In genomic region chr5:10275991-10276390, GRCh38 we compare ENCODE assay signal across 24 cellular contexts. TPM values are rescaled to one million over a fixed set of nuclear protein-coding genes. Genes with fewer than 3 reads are reported as not detected.
DNase-seq lines count a peak whose midpoint lies in the region; TF ChIP-seq lines count a peak whose summit lies in the region.
"Had no signal": no experiment of that assay in that cellular context is flagged by ENCODE, and none has a peak within 500 bp of the region (broad histone marks: within the 10 kb centered on the region; RNA-seq: fewer than 3 reads in every experiment).

No MANE protein-coding gene starts in this region.

- H3K4me1 ChIP-seq in BLaER1: peaks cover 25% of the 10 kb centered on the region
- peaks cover 7% of the 10 kb centered on the region for H3K4me1 ChIP-seq in mesendoderm (ENCODE audit: control insufficient read depth, low read depth, low read length)
- H3K4me1 ChIP-seq: heart right ventricle, psoas muscle, testis, vagina had no signal

- H3K4me3 Mint-ChIP-seq in glutamatergic neuron (ENCODE audit: unreplicated experiment): peak overlapping the region; percentile 5
- H3K4me3 Mint-ChIP-seq: activated CD4-positive, alpha-beta T cell treated with anti-CD3 and anti-CD28 coated beads, Interleukin-2, amount 10 ng/mL, durations not matched to agents 24 days and 14 days; activated T-helper 1 cell treated with anti-CD3 and anti-CD28 coated beads, Interleukin-12 subunit alpha, Interleukin-12 subunit beta, Interleukin-2, Interleukin-4 antibody, amounts not matched to agents 30 ng/mL and 10 ng/mL and 1 ng/mL, durations not matched to agents 14 hours and 24 hours and 36 hours; naive B cell had no signal

- H3K4me3 ChIP-seq in BLaER1: no peak overlapping the region
- no peak overlapping the region for H3K4me3 ChIP-seq in mesendoderm (ENCODE audit: low read length)
- H3K4me3 ChIP-seq: heart right ventricle, psoas muscle, testis, vagina had no signal

- no peak overlapping the region for H4K8ac ChIP-seq in mesendoderm (ENCODE audit: low read depth, low read length)

- H3K27me3 Mint-ChIP-seq in glutamatergic neuron (ENCODE audit: unreplicated experiment): peaks cover 5% of the 10 kb centered on the region

- H3K4me2 ChIP-seq in BLaER1 (peak overlapping the region; percentile 42), mesendoderm (ENCODE audit: low read length) (no peak overlapping the region)

- no CpG with 5 or more reads among the region's 9 CpGs for WGBS in mesendoderm (ENCODE audit: extremely low coverage, insufficient coverage, low lambda C conversion rate)

- no peaks in the 10 kb centered on the region for H4K20me1 ChIP-seq in BLaER1

- peak overlapping the region; percentile 26 for H3K27ac Mint-ChIP-seq in glutamatergic neuron (ENCODE audit: unreplicated experiment)
- H3K27ac Mint-ChIP-seq: activated CD4-positive, alpha-beta T cell treated with anti-CD3 and anti-CD28 coated beads, Interleukin-2, amount 10 ng/mL, durations not matched to agents 24 days and 14 days; activated T-helper 1 cell treated with anti-CD3 and anti-CD28 coated beads, Interleukin-12 subunit alpha, Interleukin-12 subunit beta, Interleukin-2, Interleukin-4 antibody, amounts not matched to agents 30 ng/mL and 10 ng/mL and 1 ng/mL, durations not matched to agents 14 hours and 24 hours and 36 hours had no signal

- H2AK5ac ChIP-seq in mesendoderm (ENCODE audit: low read length): no peak overlapping the region

- H2BK15ac ChIP-seq in mesendoderm (replicated peaks; ENCODE audit: low read depth): no peak overlapping the region

- no peaks in the 10 kb centered on the region for H3K79me2 ChIP-seq in mesendoderm (ENCODE audit: control insufficient read depth, insufficient read depth, low read length)

- H3K4ac ChIP-seq in mesendoderm (ENCODE audit: low read depth, low read length): no peak overlapping the region

- no peak overlapping the region for H3K9ac ChIP-seq in BLaER1
- no peak overlapping the region for H3K9ac ChIP-seq in mesendoderm (ENCODE audit: low read length)

- no peak overlapping the region for H3K27ac ChIP-seq in BLaER1
- H3K27ac ChIP-seq in mesendoderm (ENCODE audit: low read depth, low read length): no peak overlapping the region
- H3K27ac ChIP-seq: heart right ventricle, psoas muscle, testis, vagina had no signal

- no peak overlapping the region for H2BK5ac ChIP-seq in mesendoderm (ENCODE audit: low read length)

- peak overlapping the region; percentile 33 for H4K5ac ChIP-seq in mesendoderm (ENCODE audit: low read length)

- H3K9me3 Mint-ChIP-seq in glutamatergic neuron (ENCODE audit: unreplicated experiment): peaks cover 6% of the 10 kb centered on the region
- H3K9me3 Mint-ChIP-seq: activated CD4-positive, alpha-beta T cell treated with anti-CD3 and anti-CD28 coated beads, Interleukin-2, amount 10 ng/mL, durations not matched to agents 24 days and 14 days; activated T-helper 1 cell treated with anti-CD3 and anti-CD28 coated beads, Interleukin-12 subunit alpha, Interleukin-12 subunit beta, Interleukin-2, Interleukin-4 antibody, amounts not matched to agents 30 ng/mL and 10 ng/mL and 1 ng/mL, durations not matched to agents 14 hours and 24 hours and 36 hours; naive B cell had no signal

- H3K56ac ChIP-seq in mesendoderm (ENCODE audit: low read length): peak overlapping the region; percentile 10

- H3K36me3 Mint-ChIP-seq in glutamatergic neuron (ENCODE audit: unreplicated experiment): no peaks in the 10 kb centered on the region
- H3K36me3 Mint-ChIP-seq: naive B cell had no signal

- DNase-seq in glutamatergic neuron (no peak), mesendoderm (no peak), NCI-H69 (lab: John Stamatoyannopoulos, UW) (no peak), NCI-H526 treated with DMSO at 0.1 percent for 48 hours (lab: John Stamatoyannopoulos, UW) (no peak), activated T-cell treated with anti-CD3 and anti-CD28 coated beads for 4 hours (no peak), globus pallidus (ENCODE audit: low spot score) (no peak)
- DNase-seq: activated CD4-positive, alpha-beta T cell treated with anti-CD3 and anti-CD28 coated beads, Interleukin-2, amount 10 ng/mL, durations not matched to agents 24 days and 14 days; activated naive CD4-positive, alpha-beta T cell treated with anti-CD3 and anti-CD28 coated beads, Interleukin-2, amount 50 U/mL, for 16 hours; AML-193; amniotic stem cell; effector memory CD4-positive, alpha-beta T cell; erythroblast; heart right ventricle; naive B cell; NCI-H1436; NCI-H446 treated with DMSO at 0.1 percent for 48 hours; nucleus accumbens; psoas muscle; stimulated activated naive CD4-positive, alpha-beta T cell had no signal

- H3K36me3 ChIP-seq in BLaER1 (no peaks in the 10 kb centered on the region), mesendoderm (ENCODE audit: control insufficient read depth, insufficient read depth, low read length) (no peaks in the 10 kb centered on the region)
- H3K36me3 ChIP-seq: vagina had no signal

- no peak for TF ChIP-seq CTCF in glutamatergic neuron (IDR thresholded peaks at IDR 0.05; ENCODE audit: partially characterized antibody, unreplicated experiment)

- H2BK120ac ChIP-seq in mesendoderm (ENCODE audit: low read depth, low read length): no peak overlapping the region

- H3K79me1 ChIP-seq in mesendoderm (ENCODE audit: low read length): no peaks in the 10 kb centered on the region

- H3K9me3 ChIP-seq in BLaER1: peaks cover 10% of the 10 kb centered on the region
- H3K9me3 ChIP-seq: psoas muscle, testis, vagina had no signal

- no peak overlapping the region for H3K23ac ChIP-seq in mesendoderm (ENCODE audit: low read length)

- H3K18ac ChIP-seq in mesendoderm (ENCODE audit: low read length): no peak overlapping the region

- H3K4me1 Mint-ChIP-seq in glutamatergic neuron (ENCODE audit: low read depth, unreplicated experiment): peaks cover 26% of the 10 kb centered on the region
- H3K4me1 Mint-ChIP-seq: naive B cell had no signal

- no peaks in the 10 kb centered on the region for H3K27me3 ChIP-seq in BLaER1
- no peaks in the 10 kb centered on the region for H3K27me3 ChIP-seq in mesendoderm (ENCODE audit: insufficient read depth, low read length, poor library complexity)
- H3K27me3 ChIP-seq: heart right ventricle, testis, vagina had no signal

TF ChIP-seq in PFSK-1, 5 proteins besides CTCF, POLR2A, EP300 and RAD21:
- TF ChIP-seq POLR2AphosphoS5 (IDR thresholded peaks at IDR 0.05; ENCODE audit: low read depth, low read length): no peak
- no peak for TF ChIP-seq TAF1 (IDR thresholded peaks at IDR 0.05; ENCODE audit: borderline replicate concordance, insufficient read depth, low read length)
- TF ChIP-seq FOXP2 (optimal IDR thresholded peaks at IDR 0.05; ENCODE audit: borderline replicate concordance, extremely low read depth, extremely low read length, insufficient read depth): peak; percentile 78
- TF ChIP-seq SIN3A (IDR thresholded peaks at IDR 0.05; ENCODE audit: borderline replicate concordance, insufficient read depth, low read length): no peak

RNA-seq across cellular contexts. Expression of gene CCT5, which starts 25.9 kb away (rescaled TPM):
- 514 TPM for polyA plus RNA-seq in PFSK-1 (2012; ENCODE audit: insufficient read length, low read depth)
- total RNA-seq in glutamatergic neuron (ENCODE audit: unreplicated experiment): 284 TPM
- 405 TPM for polyA plus RNA-seq in mesendoderm (2013, experiment 1 of 2)
- 399 TPM for polyA plus RNA-seq in mesendoderm (2013, experiment 2 of 2)

RNA-seq across cellular contexts. Expression of gene ATPSCKMT, which starts 26.3 kb away (rescaled TPM):
- 7.2 TPM for polyA plus RNA-seq in PFSK-1 (2012; ENCODE audit: insufficient read length, low read depth)
- 17.8 TPM for total RNA-seq in glutamatergic neuron (ENCODE audit: unreplicated experiment)
- polyA plus RNA-seq in mesendoderm (2013, experiment 1 of 2): 10.8 TPM
- polyA plus RNA-seq in mesendoderm (2013, experiment 2 of 2): 10.6 TPM

RNA-seq across cellular contexts. Expression of gene CMBL, which starts 31.7 kb away (rescaled TPM):
- polyA plus RNA-seq in PFSK-1 (2012; ENCODE audit: insufficient read length, low read depth): not detected
- total RNA-seq in glutamatergic neuron (ENCODE audit: unreplicated experiment): 2.2 TPM
- 9.7 TPM for polyA plus RNA-seq in mesendoderm (2013, experiment 1 of 2)
- 10.1 TPM for polyA plus RNA-seq in mesendoderm (2013, experiment 2 of 2)
